ENCODE assay signal across 1 cellular context in the genomic region with DNA sequence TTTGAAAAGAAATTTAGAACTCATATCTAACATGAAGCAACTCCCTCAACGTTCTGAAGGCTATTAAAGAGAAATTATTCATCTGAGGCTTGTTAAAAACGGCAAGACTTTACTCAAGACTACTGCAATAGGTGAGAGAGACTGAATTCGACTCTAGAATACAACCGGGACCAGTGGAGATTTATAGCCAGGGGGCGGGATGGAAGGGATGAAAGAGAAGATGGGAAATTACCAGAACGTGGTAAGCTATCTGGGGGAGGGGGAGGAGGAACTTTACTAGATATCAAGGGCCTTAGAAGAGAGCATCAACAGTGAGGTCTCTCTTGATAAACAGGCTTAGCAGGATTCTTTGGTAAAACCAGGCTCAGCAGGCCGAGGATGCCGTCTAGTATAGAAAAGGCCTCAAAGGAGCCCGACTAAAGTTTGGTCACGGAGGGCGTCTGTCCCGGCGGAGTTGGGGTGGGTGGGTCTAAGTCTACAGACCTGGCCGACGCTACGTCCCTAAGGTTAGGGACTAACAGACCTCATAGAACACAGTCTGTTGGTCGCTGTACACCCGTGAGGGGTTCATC.
TF ChIP-seq lines count a peak whose summit lies in the region.

No MANE protein-coding gene starts in this region.

TF ChIP-seq in K562, 482 proteins besides CTCF, POLR2A, EP300 and RAD21 (continued from another document):
- TF ChIP-seq ZNF431 (CRISPR knock-in tag; IDR thresholded peaks at IDR 0.05) = no peak
